In the genomic region with DNA sequence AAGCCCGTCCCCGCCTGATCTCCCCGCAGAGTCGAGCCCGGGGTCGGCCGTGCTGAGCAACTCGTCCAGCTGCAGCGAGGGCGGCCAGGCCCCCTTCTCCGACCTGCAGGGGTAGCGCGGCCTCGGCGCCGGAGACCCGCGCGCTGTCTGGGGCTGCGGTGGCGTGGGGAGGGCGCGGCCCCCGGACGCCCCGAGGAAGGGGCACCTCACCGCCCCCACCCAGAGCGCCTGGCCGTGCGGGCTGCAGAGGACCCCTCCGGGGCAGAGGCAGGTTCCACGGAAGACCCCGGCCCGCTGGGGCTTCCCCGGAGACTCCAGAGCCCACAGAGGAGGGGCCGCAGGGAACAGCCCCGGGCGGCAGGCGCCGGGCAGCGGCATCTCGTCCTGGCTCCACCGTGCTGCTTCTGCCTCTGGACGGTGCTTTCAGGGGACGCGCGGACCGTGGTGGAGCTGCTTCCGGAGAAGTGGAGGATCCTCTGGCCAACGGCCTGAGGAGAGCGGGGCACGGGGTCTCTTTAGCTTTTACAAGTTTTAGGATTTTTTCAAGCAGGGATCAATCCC, we compare ENCODE assay signal across 1 cellular context.
TF ChIP-seq lines count a peak whose summit lies in the region.

No MANE protein-coding gene starts in this region.

TF ChIP-seq in GM23338, 12 proteins besides CTCF, POLR2A, EP300 and RAD21 (continued from another document):
- TF ChIP-seq ZNF462 (CRISPR knock-in tag; IDR thresholded peaks at IDR 0.05), result no peak
- TF ChIP-seq CREB1 (CRISPR knock-in tag; IDR thresholded peaks at IDR 0.05; ENCODE audit: low read depth), result no peak
- no peak for TF ChIP-seq STAT1 (IDR thresholded peaks at IDR 0.05; ENCODE audit: unreplicated experiment)
- no peak for TF ChIP-seq EZH2 (IDR thresholded peaks at IDR 0.05; ENCODE audit: low read depth, unreplicated experiment)
- TF ChIP-seq NANOG (IDR thresholded peaks at IDR 0.05; ENCODE audit: borderline replicate concordance), result no peak
